Comparison of ENCODE assay signal across 8 cellular contexts in genomic region chr5:120702817-120703538, GRCh38.
DNase-seq lines count a peak whose midpoint lies in the region; TF ChIP-seq lines count a peak whose summit lies in the region.
"Not testable (repeated sequence)": the region's sequence is repeated elsewhere in the genome, so short reads cannot be mapped to it uniquely, and the experiment has no call there.

No MANE protein-coding gene starts in this region.

- H3K27ac ChIP-seq in BLaER1; hepatocyte; neuronal stem cell (replicated peaks; ENCODE audit: low read length): not testable (repeated sequence)
- H3K27ac ChIP-seq in H9 (ENCODE audit: insufficient read length, low read depth, low read length) (peak overlapping the region; percentile 86), dorsolateral prefrontal cortex (peak overlapping the region in 47 of 59 donors; percentile 1 to 84 (median 57))

- not testable (repeated sequence) for H3K79me1 ChIP-seq in H9 (ENCODE audit: insufficient read depth, low read depth, low read length, poor library complexity, severe bottlenecking); neuronal stem cell (ENCODE audit: low read depth, low read length)

- H3K4me1 Mint-ChIP-seq in H9, result peaks cover 64 to 93% of the 10 kb centered on the region in 2 experiments
- not testable (repeated sequence) for H3K4me1 Mint-ChIP-seq in mesothelial cell of epicardium

- H3K27me3 Mint-ChIP-seq in H9 (ENCODE audit: low read depth) (peaks cover 19% of the 10 kb centered on the region), mesothelial cell of epicardium (ENCODE audit: low read depth) (peaks cover 49% of the 10 kb centered on the region)

- H3K14ac ChIP-seq in H9 (ENCODE audit: insufficient read depth, low read length); neuronal stem cell (ENCODE audit: low read length): not testable (repeated sequence)

- peak overlapping the region; percentile 19 for H2BK5ac ChIP-seq in H9 (ENCODE audit: insufficient read length, low read length)
- H2BK5ac ChIP-seq in neuronal stem cell (ENCODE audit: low read length), result not testable (repeated sequence)

- peaks cover 40 to 41% (median 40%) of the 10 kb centered on the region in 3 experiments for H3K36me3 Mint-ChIP-seq in H9 (ENCODE audit: insufficient read depth in 1 of 3, low read depth in 3 of 3)
- H3K36me3 Mint-ChIP-seq in mesothelial cell of epicardium, result not testable (repeated sequence)

- H2BK120ac ChIP-seq in H9 (ENCODE audit: low read depth, low read length, poor library complexity, severe bottlenecking); neuronal stem cell (ENCODE audit: low read depth, low read length): not testable (repeated sequence)

- not testable (repeated sequence) for H3K79me2 ChIP-seq in H9 (ENCODE audit: insufficient read depth, low read length); hepatocyte

- not testable (repeated sequence) for H3K4me1 ChIP-seq in BLaER1; H9 (ENCODE audit: insufficient read depth, low read length); NT2/D1 (ENCODE audit: insufficient read depth, insufficient read length); hepatocyte (ENCODE audit: insufficient read depth); neuronal stem cell (ENCODE audit: control insufficient read depth in 2 of 2, insufficient read depth in 1 of 2, low read depth in 1 of 2, low read length in 2 of 2)
- H3K4me1 ChIP-seq in iPS-15b (ENCODE audit: control insufficient read depth, insufficient read depth, low read length), result peaks cover 37% of the 10 kb centered on the region

- not testable (repeated sequence) for H3K9me2 ChIP-seq in hepatocyte (replicated peaks; ENCODE audit: insufficient read depth)

- not testable (repeated sequence) for H3K56ac ChIP-seq in H9 (ENCODE audit: insufficient read length, low read depth, low read length)

- H2BK20ac ChIP-seq in H9 (ENCODE audit: low read depth, low read length, poor library complexity, severe bottlenecking), result not testable (repeated sequence)

- not testable (repeated sequence) for H3K4ac ChIP-seq in H9 (ENCODE audit: low read depth, low read length); neuronal stem cell (ENCODE audit: low read length)

- H3K36me3 ChIP-seq in BLaER1; NT2/D1 (ENCODE audit: insufficient read depth, insufficient read length, low read length); hepatocyte (replicated peaks; ENCODE audit: insufficient read depth, low read depth); iPS-15b (ENCODE audit: control insufficient read depth, insufficient read depth, low read length); neuronal stem cell (replicated peaks in 1 of 2; ENCODE audit: control insufficient read depth in 2 of 2, insufficient read depth in 2 of 2, low read length in 2 of 2): not testable (repeated sequence)

- DNase-seq in H9, result peak; percentile 68
- DNase-seq in NT2/D1 (ENCODE audit: low read depth, low spot score); dorsolateral prefrontal cortex; hepatocyte (ENCODE audit: low spot score); mesothelial cell of epicardium (ENCODE audit: low spot score in 2 of 2, unreplicated experiment in 2 of 2); neuronal stem cell (ENCODE audit: low spot score): not testable (repeated sequence)

- not testable (repeated sequence) for H2BK12ac ChIP-seq in H9 (ENCODE audit: insufficient read length, low read depth, low read length); neuronal stem cell (ENCODE audit: low read length)

- WGBS in H9 (ENCODE audit: extremely low coverage, insufficient read length, low lambda C conversion rate), result no CpG with 5 or more reads among the region's 16 CpGs
- WGBS in hepatocyte (ENCODE audit: low lambda C conversion rate, missing lambda C conversion rate), result 35% methylated on average over 15 of the region's 16 CpGs
- no CpG with 5 or more reads among the region's 16 CpGs for WGBS in neuronal stem cell (ENCODE audit: extremely low coverage in 2 of 2, insufficient read length in 2 of 2, insufficient replicate concordance in 1 of 2), 2 donors

- H3K4me2 ChIP-seq in BLaER1 (peak overlapping the region; percentile 6; the same call in 1 of the 2 replicates), H9 (ENCODE audit: insufficient read depth, insufficient read length, low read length) (peak overlapping the region; percentile 60), hepatocyte (peak overlapping the region; percentile 60), neuronal stem cell (ENCODE audit: insufficient read depth, low read length, poor library complexity, severe bottlenecking) (peak overlapping the region; percentile 11)

- not testable (repeated sequence) for H3K4me3 ChIP-seq in BLaER1; dorsolateral prefrontal cortex; hepatocyte; neuronal stem cell (ENCODE audit: low read length in 2 of 2)
- H3K4me3 ChIP-seq in NT2/D1 (ENCODE audit: insufficient read length, low read depth) (peak overlapping the region; percentile 53), iPS-15b (ENCODE audit: low read depth, low read length) (peak overlapping the region; percentile 74)

- H3K27me3 ChIP-seq in BLaER1; H9 (ENCODE audit: insufficient read depth, low read length); NT2/D1 (ENCODE audit: insufficient read depth, insufficient read length); dorsolateral prefrontal cortex; neuronal stem cell (ENCODE audit: control insufficient read depth in 3 of 3, insufficient read depth in 3 of 3, low read depth in 1 of 3, low read length in 3 of 3): not testable (repeated sequence)
- H3K27me3 ChIP-seq in hepatocyte (peaks cover 25% of the 10 kb centered on the region), iPS-15b (ENCODE audit: control insufficient read depth, insufficient read depth, low read length) (peaks cover 19% of the 10 kb centered on the region)

- not testable (repeated sequence) for H4K91ac ChIP-seq in H9 (ENCODE audit: insufficient read length, low read depth, low read length); neuronal stem cell (ENCODE audit: low read depth, low read length, poor library complexity)

- TF ChIP-seq CTCF in H9 (conservative IDR thresholded peaks at IDR 0.05); dorsolateral prefrontal cortex (IDR thresholded peaks at IDR 0.05 in 54 of 56, conservative IDR thresholded peaks at IDR 0.05 in 2 of 56; ENCODE audit: low read depth in 1 of 56, partially characterized antibody in 56 of 56); hepatocyte (IDR thresholded peaks at IDR 0.05; ENCODE audit: poor library complexity); mesothelial cell of epicardium (IDR thresholded peaks at IDR 0.05; ENCODE audit: unreplicated experiment): not testable (repeated sequence)

- not testable (repeated sequence) for H4K20me1 ChIP-seq in BLaER1; H9 (ENCODE audit: control insufficient read depth, insufficient read depth, insufficient read length); hepatocyte (ENCODE audit: insufficient read depth, poor library complexity, severe bottlenecking)

- peak overlapping the region; percentile 98 to 100 (median 99) for H3K27ac Mint-ChIP-seq in H9
- not testable (repeated sequence) for H3K27ac Mint-ChIP-seq in mesothelial cell of epicardium

- H3K23ac ChIP-seq in H9 (ENCODE audit: insufficient read length, low read depth, low read length); neuronal stem cell (ENCODE audit: low read depth, low read length, poor library complexity): not testable (repeated sequence)

- H2BK15ac ChIP-seq in H9 (ENCODE audit: low read depth, low read length); neuronal stem cell (ENCODE audit: low read length): not testable (repeated sequence)

- H3K4me3 Mint-ChIP-seq in H9, result peak overlapping the region; percentile 94 to 96
- peak overlapping the region; percentile 35 for H3K4me3 Mint-ChIP-seq in mesothelial cell of epicardium

- not testable (repeated sequence) for H4K5ac ChIP-seq in H9 (ENCODE audit: insufficient read length, low read depth, low read length)

- H3K18ac ChIP-seq in H9 (ENCODE audit: insufficient read length, low read depth, low read length); neuronal stem cell (ENCODE audit: low read length): not testable (repeated sequence)

- H3K23me2 ChIP-seq in H9 (ENCODE audit: insufficient read length, low read depth, low read length, poor library complexity, severe bottlenecking), result not testable (repeated sequence)

- H3T11ph ChIP-seq in H9 (ENCODE audit: low read length), result not testable (repeated sequence)

- H3K9me3 Mint-ChIP-seq in H9, mesothelial cell of epicardium: not testable (repeated sequence)

- H3K9me3 ChIP-seq in BLaER1; H9 (ENCODE audit: control insufficient read depth, low read depth, low read length); NT2/D1 (ENCODE audit: insufficient read depth, low read length); hepatocyte (ENCODE audit: low read depth); iPS-15b (ENCODE audit: control insufficient read depth, insufficient read depth, low read length); neuronal stem cell (replicated peaks in 1 of 2; ENCODE audit: control insufficient read depth in 2 of 2, insufficient read depth in 1 of 2, low read depth in 1 of 2, low read length in 2 of 2): not testable (repeated sequence)

- H4K8ac ChIP-seq in H9 (replicated peaks; ENCODE audit: insufficient read length, low read depth, low read length); neuronal stem cell (ENCODE audit: low read depth, low read length): not testable (repeated sequence)

- intact Hi-C loops in dorsolateral prefrontal cortex (cut with DNase I), result not testable (repeated sequence)

- H3K9ac ChIP-seq in BLaER1; neuronal stem cell (ENCODE audit: low read depth, low read length, poor library complexity): not testable (repeated sequence)
- peak overlapping the region; percentile 95 for H3K9ac ChIP-seq in H9 (ENCODE audit: extremely low read depth, insufficient read length, low read length)
- peak overlapping the region; percentile 77 for H3K9ac ChIP-seq in NT2/D1 (ENCODE audit: insufficient read length, low read depth)
- peak overlapping the region; percentile 97 for H3K9ac ChIP-seq in iPS-15b (ENCODE audit: low read depth, low read length)

- not testable (repeated sequence) for H2AFZ ChIP-seq in H9 (ENCODE audit: low read length); neuronal stem cell (ENCODE audit: low read length)
- peak overlapping the region; percentile 28 for H2AFZ ChIP-seq in hepatocyte

- H2AK5ac ChIP-seq in H9 (ENCODE audit: insufficient read length, low read length); neuronal stem cell (ENCODE audit: low read depth, low read length): not testable (repeated sequence)

Comparison
In these comparisons a context has a peak if more than half of its experiments do, and no peak if none do; other contexts are left out.
1. H3K4me2 ChIP-seq: peak in every context shown above with its lines; median percentile 60 in H9; 60 in hepatocyte; 11 in neuronal stem cell; 6 in BLaER1.